Comparison of ENCODE assay signal across 11 cellular contexts in genomic region chr7:31892099-31892787, GRCh38.
DNase-seq lines count a peak whose midpoint lies in the region; ATAC-seq, FAIRE-seq and TF ChIP-seq lines count a peak whose summit lies in the region.
"Had no signal": no experiment of that assay in that cellular context is flagged by ENCODE, and none has a peak within 500 bp of the region (broad histone marks: within the 10 kb centered on the region; RNA-seq: fewer than 3 reads in every experiment).

No MANE protein-coding gene starts in this region.

- POLR2A ChIA-PET in GM12878 (lab: Charles Lee), result no interaction called here

- RAD21 ChIA-PET in GM12878 (lab: Charles Lee; ENCODE audit: unreplicated experiment), result interaction anchor here (1.2 to 2.9 kb wide), 5 partner anchors 14 to 169 kb away, joined by 3 to 14 read pairs (median 5); no protein-coding TSS in a partner anchor

- peak in 1 of 2 experiments; percentile 63; a peak in 1 of 4 replicates for TF ChIP-seq EP300 in GM12878 (IDR thresholded peaks at IDR 0.05; ENCODE audit: borderline replicate concordance in 1 of 2, control insufficient read depth in 1 of 2, low read depth in 2 of 2, low read length in 2 of 2)

- CTCF ChIA-PET in GM12878 (lab: Yijun Ruan, JAX), result interaction anchor here (1.6 to 2.6 kb wide), 4 partner anchors 18 to 110 kb away, joined by 3 to 17 read pairs (median 5); no protein-coding TSS in a partner anchor

- intact Hi-C loops in GM12878 (cut with micrococcal nuclease; ENCODE audit: unreplicated experiment), result loop anchor here (1.0 to 5.0 kb wide), 6 partner anchors 18 to 145 kb away; no protein-coding TSS in a partner anchor
- intact Hi-C loops in heart left ventricle (cut with DNase I), result no loop called here

- FAIRE-seq in GM12878 (lab: Jason Lieb, UNC), result peak; percentile 85

- TF ChIP-seq CTCF in GM12878 (IDR thresholded peaks at IDR 0.05 in 2 of 3, conservative IDR thresholded peaks at IDR 0.05 in 1 of 3; ENCODE audit: control insufficient read depth in 2 of 3, extremely low read depth in 1 of 3, insufficient read depth in 1 of 3, low read depth in 3 of 3, low read length in 3 of 3), result no peak
- TF ChIP-seq CTCF in heart left ventricle (IDR thresholded peaks at IDR 0.05), result no peak

- H3K4me3 ChIP-seq in GM12878 (no peak overlapping the region), heart left ventricle (no peak overlapping the region)
- no peak overlapping the region for H3K4me3 ChIP-seq in effector memory CD4-positive, alpha-beta T cell (ENCODE audit: insufficient read depth, low read depth, low read length, poor library complexity, severe bottlenecking)
- H3K4me3 ChIP-seq: mucosa of descending colon, thoracic aorta had no signal

- ATAC-seq in GM18909 (IDR thresholded peaks at IDR 0.05; ENCODE audit: poor library complexity, unreplicated experiment) (peak; percentile 89), GM21528 (IDR thresholded peaks at IDR 0.05; ENCODE audit: low FRiP score, unreplicated experiment) (peak; percentile 88), HG03064 (IDR thresholded peaks at IDR 0.05; ENCODE audit: low read depth, unreplicated experiment) (peak; percentile 93), GM12878 (peak; percentile 93), heart left ventricle (no peak)
- ATAC-seq: mucosa of descending colon had no signal

- H3K4me1 ChIP-seq in GM12878 (ENCODE audit: control insufficient read depth, insufficient read depth, low read length) (peaks cover 25% of the 10 kb centered on the region), heart left ventricle (peaks cover 0 to 72% (median 29%) of the 10 kb centered on the region in 12 donors)
- no peaks in the 10 kb centered on the region for H3K4me1 ChIP-seq in effector memory CD4-positive, alpha-beta T cell (ENCODE audit: control insufficient read depth, insufficient read depth, low read length, poor library complexity, severe bottlenecking)

- H3K27ac ChIP-seq in GM12878 (ENCODE audit: control insufficient read depth, insufficient read depth) (peak overlapping the region; percentile 53; the same call in 1 of the 2 replicates), heart left ventricle (peak overlapping the region in 1 of 12 donors; percentile 31)
- no peak overlapping the region for H3K27ac ChIP-seq in effector memory CD4-positive, alpha-beta T cell (ENCODE audit: insufficient read depth, low read length, poor library complexity, severe bottlenecking)
- H3K27ac ChIP-seq: thoracic aorta had no signal

- TF ChIP-seq RAD21 in GM12878 (IDR thresholded peaks at IDR 0.05; ENCODE audit: insufficient read depth, low read depth, low read length), result no peak

- no peak overlapping the region for H3K4me2 ChIP-seq in GM12878 (ENCODE audit: control insufficient read depth, insufficient read depth)

- H3K9me3 ChIP-seq in GM12878 (replicated peaks; ENCODE audit: control insufficient read depth, insufficient read depth, low read length) (peaks cover 5% of the 10 kb centered on the region; the same call in 1 of the 3 replicates), heart left ventricle (no peaks in the 10 kb centered on the region)
- no peaks in the 10 kb centered on the region for H3K9me3 ChIP-seq in effector memory CD4-positive, alpha-beta T cell (ENCODE audit: control insufficient read depth, low read length)
- H3K9me3 ChIP-seq: mucosa of descending colon, thoracic aorta had no signal

- no peaks in the 10 kb centered on the region for H4K20me1 ChIP-seq in GM12878 (ENCODE audit: control insufficient read depth, insufficient read depth)

- H2AFZ ChIP-seq in GM12878 (ENCODE audit: control insufficient read depth, low read depth, low read length), result no peak overlapping the region

- H3K36me3 ChIP-seq in GM12878 (ENCODE audit: control insufficient read depth in 2 of 2, insufficient read depth in 2 of 2, low read length in 1 of 2), result no peaks in the 10 kb centered on the region
- no peaks in the 10 kb centered on the region for H3K36me3 ChIP-seq in effector memory CD4-positive, alpha-beta T cell (ENCODE audit: control insufficient read depth, insufficient read depth, low read length)
- no peaks in the 10 kb centered on the region for H3K36me3 ChIP-seq in heart left ventricle
- H3K36me3 ChIP-seq: thoracic aorta had no signal

- in situ Hi-C loops in GM12878 (cut with MboI), result no loop called here

- SMC1A ChIA-PET in GM12878 (lab: Charles Lee; ENCODE audit: uncharacterized antibody, unreplicated experiment), result interaction anchor here (0.8 to 6.4 kb wide), 8 partner anchors 9 to 152 kb away, joined by 3 to 66 read pairs (median 4); no protein-coding TSS in a partner anchor

- DNase-seq in GM12878 (ENCODE audit: low read depth, low spot score) (peak; percentile 90), OCI-M1 (lab: John Stamatoyannopoulos, UW) (no peak), heart left ventricle (no peak)
- DNase-seq in effector memory CD4-positive, alpha-beta T cell, result no peak
- DNase-seq: activated T-cell treated with anti-CD3 and anti-CD28 coated beads, Interleukin-2, amount 50 U/mL, for 24 hours; mucosa of descending colon; NCI-H2107 had no signal

- WGBS in GM12878 (ENCODE audit: insufficient coverage, insufficient replicate concordance, low lambda C conversion rate, missing lambda C conversion rate), result 1% methylated on average over 3 of the region's 3 CpGs
- WGBS in heart left ventricle, 4 donors, result 56 to 78% (median 66%) methylated on average over 3 of the region's 3 CpGs

- TF ChIP-seq POLR2A in GM12878 (IDR thresholded peaks at IDR 0.05; ENCODE audit: low read depth, low read length) (no peak), heart left ventricle (IDR thresholded peaks at IDR 0.05) (no peak)

- BruUV-seq in GM12878 (replicated peaks; lab: Mats Ljungman, UMichigan), result no TSS peak

- no peak overlapping the region for H3K9ac ChIP-seq in GM12878 (ENCODE audit: control insufficient read depth, insufficient read depth, low read length)

- H3K27me3 ChIP-seq in GM12878 (replicated peaks in 1 of 2; ENCODE audit: control insufficient read depth in 2 of 2, insufficient read depth in 2 of 2, low read length in 1 of 2) (no peaks in the 10 kb centered on the region; a peak in 1 of 4 replicates), heart left ventricle (no peaks in the 10 kb centered on the region)
- H3K27me3 ChIP-seq in effector memory CD4-positive, alpha-beta T cell (replicated peaks; ENCODE audit: control insufficient read depth, insufficient read depth, low read length, poor library complexity, severe bottlenecking), result no peaks in the 10 kb centered on the region

- H3K79me2 ChIP-seq in GM12878 (ENCODE audit: control insufficient read depth, insufficient read depth, low read length), result no peaks in the 10 kb centered on the region

TF ChIP-seq in GM12878, 131 proteins besides CTCF, POLR2A, EP300 and RAD21 (continues in another document):
- TF ChIP-seq SMC3 (IDR thresholded peaks at IDR 0.05; ENCODE audit: borderline replicate concordance, low read length), result no peak
- no peak for TF ChIP-seq JUND (IDR thresholded peaks at IDR 0.05; ENCODE audit: low read depth, low read length)
- no peak for TF ChIP-seq SIN3A (IDR thresholded peaks at IDR 0.05; ENCODE audit: low read depth, low read length)
- peak; percentile 99 for TF ChIP-seq MEF2B (IDR thresholded peaks at IDR 0.05; ENCODE audit: partially characterized antibody, poor library complexity, severe bottlenecking)
- no peak for TF ChIP-seq USF2 (IDR thresholded peaks at IDR 0.05; ENCODE audit: borderline replicate concordance, low read depth, low read length)
- no peak for TF ChIP-seq TCF3 (IDR thresholded peaks at IDR 0.05; ENCODE audit: borderline replicate concordance, insufficient read depth, low read depth, low read length)
- no peak for TF ChIP-seq EGR1 (IDR thresholded peaks at IDR 0.05; ENCODE audit: borderline replicate concordance in 1 of 2, low read depth in 2 of 2, low read length in 2 of 2)
- TF ChIP-seq BCL11A (IDR thresholded peaks at IDR 0.05; ENCODE audit: low read depth, low read length), result peak; percentile 75
- no peak for TF ChIP-seq TAF1 (IDR thresholded peaks at IDR 0.05; ENCODE audit: borderline replicate concordance, low read depth, low read length)
- TF ChIP-seq E2F4 (IDR thresholded peaks at IDR 0.05; ENCODE audit: low read depth, low read length), result no peak
- no peak for TF ChIP-seq PBX3 (IDR thresholded peaks at IDR 0.05; ENCODE audit: insufficient replicate concordance, low read depth, low read length)

Comparison
In these comparisons a context has a peak if more than half of its experiments do, and no peak if none do; other contexts are left out.
1. ATAC-seq: peak in GM18909 (single experiment), GM21528 (single experiment), HG03064 (single experiment) and GM12878 (single experiment); none in heart left ventricle (0 of 4).